Comparison of ENCODE assay signal across 13 cellular contexts in the genomic region with DNA sequence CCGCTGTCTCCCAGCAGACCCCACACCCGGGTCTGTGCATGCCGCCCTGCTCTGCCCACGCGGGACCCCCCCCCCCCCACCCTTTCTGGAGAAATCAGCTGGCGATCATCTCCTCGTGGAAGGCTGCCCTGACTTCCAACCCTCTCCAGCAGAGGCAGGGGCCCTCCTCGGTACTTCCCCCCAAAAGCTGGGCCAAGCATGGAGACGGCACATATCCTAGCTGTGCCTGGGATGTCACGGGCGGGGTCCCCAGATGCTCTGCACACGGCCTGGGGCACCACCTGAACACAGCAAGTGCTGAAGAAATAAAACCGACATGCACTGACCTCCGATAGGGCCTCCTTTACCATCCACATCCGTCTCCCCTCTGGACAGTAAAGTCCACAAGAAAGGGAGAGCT.
"Had no signal": no experiment of that assay in that cellular context is flagged by ENCODE, and none has a peak within 500 bp of the region (broad histone marks: within the 10 kb centered on the region; RNA-seq: fewer than 3 reads in every experiment).

No MANE protein-coding gene starts in this region.

- DNase-seq: activated CD4-positive, alpha-beta T cell treated with anti-CD3 and anti-CD28 coated beads, Interleukin-2, amount 50 U/mL, for 48 hours; activated naive CD4-positive, alpha-beta T cell treated with Interleukin-2 at 50 U/mL for 16 hours; hippocampal formation; kidney; occipital lobe; stimulated activated CD4-positive, alpha-beta T cell treated with anti-CD3 and anti-CD28 coated beads, Interleukin-12 subunit alpha, Interleukin-12 subunit beta, amount 100 ng/mL, for 4 hours; T-helper 9 cell; transverse colon had no signal

- H3K4me1 Mint-ChIP-seq: activated T-helper 17 cell treated with anti-CD3 and anti-CD28 coated beads, Interleukin-2, amount 50 U/mL, for 72 hours; stimulated activated memory B cell treated with anti-CD40 and anti-IgM and Interleukin-4, amounts not matched to agents 10 μg/mL and 1 μg/mL and 100 μg/mL, for 72 hours had no signal

- H3K4me3 Mint-ChIP-seq: activated T-helper 17 cell treated with anti-CD3 and anti-CD28 coated beads, Interleukin-2, amount 50 U/mL, for 72 hours; natural killer cell treated with Interleukin-12 subunit alpha and Interleukin-12 subunit beta and Interleukin-15 and Interleukin-18, amount 100 ng/mL, for 72 hours; stimulated activated memory B cell treated with anti-CD40 and anti-IgM and Interleukin-4, amounts not matched to agents 10 μg/mL and 1 μg/mL and 100 μg/mL, for 72 hours had no signal

- H3K36me3 Mint-ChIP-seq: natural killer cell treated with Interleukin-12 subunit alpha and Interleukin-12 subunit beta and Interleukin-15 and Interleukin-18, amount 100 ng/mL, for 72 hours; stimulated activated memory B cell treated with anti-CD40 and anti-IgM and Interleukin-4, amounts not matched to agents 10 μg/mL and 1 μg/mL and 100 μg/mL, for 72 hours had no signal

- H3K9me3 Mint-ChIP-seq: activated T-helper 17 cell treated with anti-CD3 and anti-CD28 coated beads, Interleukin-2, amount 50 U/mL, for 72 hours; natural killer cell treated with Interleukin-12 subunit alpha and Interleukin-12 subunit beta and Interleukin-15 and Interleukin-18, amount 100 ng/mL, for 72 hours; stimulated activated memory B cell treated with anti-CD40 and anti-IgM and Interleukin-4, amounts not matched to agents 10 μg/mL and 1 μg/mL and 100 μg/mL, for 72 hours had no signal

- H3K27ac ChIP-seq: epithelial cell of prostate, psoas muscle had no signal

- FAIRE-seq: kidney had no signal

- H3K36me3 ChIP-seq: transverse colon had no signal

- ATAC-seq: activated T-helper 17 cell treated with anti-CD3 and anti-CD28 coated beads, Interleukin-2, amount 50 U/mL, for 72 hours; natural killer cell treated with Interleukin-12 subunit alpha and Interleukin-12 subunit beta and Interleukin-15 and Interleukin-18, amount 100 ng/mL, for 72 hours; stimulated activated memory B cell treated with anti-CD40 and anti-IgM and Interleukin-4, amounts not matched to agents 10 μg/mL and 1 μg/mL and 100 μg/mL, for 72 hours had no signal

- H3K4me3 ChIP-seq: psoas muscle, transverse colon had no signal

- H3K27ac Mint-ChIP-seq: activated T-helper 17 cell treated with anti-CD3 and anti-CD28 coated beads, Interleukin-2, amount 50 U/mL, for 72 hours; natural killer cell treated with Interleukin-12 subunit alpha and Interleukin-12 subunit beta and Interleukin-15 and Interleukin-18, amount 100 ng/mL, for 72 hours; stimulated activated memory B cell treated with anti-CD40 and anti-IgM and Interleukin-4, amounts not matched to agents 10 μg/mL and 1 μg/mL and 100 μg/mL, for 72 hours had no signal

- H3K27me3 ChIP-seq: transverse colon had no signal

- H3K9me3 ChIP-seq: psoas muscle, transverse colon had no signal
